Comparison of ENCODE assay signal across 1 cellular context in the genomic region with DNA sequence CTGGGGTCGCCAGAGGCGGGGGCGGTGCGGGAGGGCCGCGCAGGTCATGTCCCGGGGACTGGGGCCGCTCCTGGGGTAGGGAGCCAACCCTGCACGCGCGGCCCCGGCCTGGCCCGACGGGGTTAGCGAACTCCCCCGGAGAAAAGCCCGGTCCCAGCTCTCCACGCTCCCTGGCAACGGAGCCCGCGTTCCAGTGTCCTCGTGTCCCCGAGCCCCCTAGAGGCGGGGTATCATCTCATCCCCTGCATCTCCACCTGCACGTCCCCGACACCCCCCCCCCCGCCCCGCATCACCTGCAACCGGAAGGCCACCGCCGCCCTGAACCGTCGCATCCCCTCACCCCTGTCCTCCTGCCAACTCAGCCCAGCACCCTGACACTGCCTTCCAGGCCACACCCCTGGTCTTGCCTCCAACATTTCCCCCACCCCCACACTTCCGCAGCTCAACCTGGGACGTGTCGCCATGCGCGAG.
TF ChIP-seq lines count a peak whose summit lies in the region.

No MANE protein-coding gene starts in this region.

TF ChIP-seq in SK-N-SH, 30 proteins besides CTCF, POLR2A, EP300 and RAD21 (continued from another document):
- no peak for TF ChIP-seq USF1 (IDR thresholded peaks at IDR 0.05; ENCODE audit: borderline replicate concordance, low read depth)
